In the genomic region with DNA sequence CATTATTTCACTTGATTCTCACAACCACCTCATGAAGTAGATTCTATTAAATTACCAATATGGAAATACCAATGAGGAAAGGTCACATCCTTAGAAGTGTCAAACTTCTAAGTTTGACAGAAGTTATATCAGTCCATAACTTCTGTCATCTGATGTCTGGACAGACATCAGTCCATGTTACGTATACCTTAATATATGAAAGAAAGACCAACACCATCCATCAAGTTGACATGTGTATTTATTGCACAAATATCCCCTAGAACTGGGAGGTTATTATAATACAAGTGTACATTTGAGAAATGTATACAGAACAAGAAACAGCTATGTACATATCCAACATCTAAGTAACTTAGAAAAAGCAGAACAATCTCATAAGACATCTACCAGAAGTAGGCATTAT, we compare ENCODE assay signal across 14 cellular contexts. TPM values are rescaled to one million over a fixed set of nuclear protein-coding genes. Genes with fewer than 3 reads are reported as not detected.
DNase-seq lines count a peak whose midpoint lies in the region; ATAC-seq, FAIRE-seq and TF ChIP-seq lines count a peak whose summit lies in the region.
"Had no signal": no experiment of that assay in that cellular context is flagged by ENCODE, and none has a peak within 500 bp of the region (broad histone marks: within the 10 kb centered on the region; RNA-seq: fewer than 3 reads in every experiment).

No MANE protein-coding gene starts in this region.

- no peak overlapping the region for H3K27ac ChIP-seq in CD4-positive, alpha-beta T cell (ENCODE audit: low read depth, low read length)
- H3K27ac ChIP-seq: C4-2B had no signal

- intact Hi-C loops in activated naive CD4-positive, alpha-beta T cell treated with anti-CD3 and anti-CD28 coated beads for 36 hours (cut with micrococcal nuclease), result no loop called here
- intact Hi-C loops in CD4-positive, alpha-beta T cell (cut with DNase I, micrococcal nuclease), result no loop called here

- no peaks in the 10 kb centered on the region for H3K9me3 ChIP-seq in CD4-positive, alpha-beta T cell (ENCODE audit: control insufficient read depth, low read length)
- H3K9me3 ChIP-seq: BE2C, Caco-2 had no signal

- peak overlapping the region; percentile 94 for H3K27ac Mint-ChIP-seq in activated naive CD4-positive, alpha-beta T cell treated with anti-CD3 and anti-CD28 coated beads for 36 hours
- H3K27ac Mint-ChIP-seq in CD4-positive, alpha-beta T cell, result peak overlapping the region; percentile 93
- H3K27ac Mint-ChIP-seq in naive thymus-derived CD8-positive, alpha-beta T cell, result peak overlapping the region in 7 of 10 donors; percentile 31 to 97 (median 92)

- peaks cover 5% of the 10 kb centered on the region for H3K36me3 Mint-ChIP-seq in activated naive CD4-positive, alpha-beta T cell treated with anti-CD3 and anti-CD28 coated beads for 36 hours (ENCODE audit: low read depth)
- peaks cover 29% of the 10 kb centered on the region for H3K36me3 Mint-ChIP-seq in CD4-positive, alpha-beta T cell (ENCODE audit: low read depth)
- peaks cover 0 to 19% (median 18%) of the 10 kb centered on the region in 3 donors for H3K36me3 Mint-ChIP-seq in naive thymus-derived CD8-positive, alpha-beta T cell

- ATAC-seq in CD4-positive, alpha-beta T cell (ENCODE audit: poor library complexity), result no peak
- ATAC-seq in naive thymus-derived CD8-positive, alpha-beta T cell, result no peak
- ATAC-seq in HG03175 (IDR thresholded peaks at IDR 0.05; ENCODE audit: unreplicated experiment) (no peak), GM21390 (IDR thresholded peaks at IDR 0.05; ENCODE audit: unreplicated experiment) (no peak)

- POLR2A ChIA-PET in CD4-positive, alpha-beta T cell (lab: Charles Lee), result interaction anchor here (1.3 kb wide), 1 partner anchor 10 kb away, joined by 3 read pairs; no protein-coding TSS in a partner anchor
- POLR2A ChIA-PET in naive thymus-derived CD8-positive, alpha-beta T cell (lab: Charles Lee), result interaction anchor here (0.7 kb wide), 1 partner anchor 360 kb away, joined by 3 read pairs; no protein-coding TSS in a partner anchor

- no peak overlapping the region for H3K4me3 Mint-ChIP-seq in activated naive CD4-positive, alpha-beta T cell treated with anti-CD3 and anti-CD28 coated beads for 36 hours
- H3K4me3 Mint-ChIP-seq in CD4-positive, alpha-beta T cell, result no peak overlapping the region
- no peak overlapping the region for H3K4me3 Mint-ChIP-seq in naive thymus-derived CD8-positive, alpha-beta T cell
- H3K4me3 Mint-ChIP-seq: CD8-positive, alpha-beta memory T cell had no signal

- no peaks in the 10 kb centered on the region for H3K27me3 ChIP-seq in CD4-positive, alpha-beta T cell (ENCODE audit: control insufficient read depth, insufficient read depth, low read length)
- H3K27me3 ChIP-seq: BE2C had no signal

- no peak for TF ChIP-seq CTCF in CD4-positive, alpha-beta T cell (IDR thresholded peaks at IDR 0.05)

- no peaks in the 10 kb centered on the region for H3K9me3 Mint-ChIP-seq in activated naive CD4-positive, alpha-beta T cell treated with anti-CD3 and anti-CD28 coated beads for 36 hours
- H3K9me3 Mint-ChIP-seq in CD4-positive, alpha-beta T cell, result no peaks in the 10 kb centered on the region
- no peaks in the 10 kb centered on the region for H3K9me3 Mint-ChIP-seq in naive thymus-derived CD8-positive, alpha-beta T cell
- H3K9me3 Mint-ChIP-seq: CD8-positive, alpha-beta memory T cell had no signal

- no peaks in the 10 kb centered on the region for H3K27me3 Mint-ChIP-seq in activated naive CD4-positive, alpha-beta T cell treated with anti-CD3 and anti-CD28 coated beads for 36 hours (ENCODE audit: low read depth)
- H3K27me3 Mint-ChIP-seq in CD4-positive, alpha-beta T cell, result no peaks in the 10 kb centered on the region
- H3K27me3 Mint-ChIP-seq in naive thymus-derived CD8-positive, alpha-beta T cell, result no peaks in the 10 kb centered on the region
- H3K27me3 Mint-ChIP-seq: CD8-positive, alpha-beta memory T cell had no signal

- peak; percentile 43 for FAIRE-seq in H54 (lab: Jason Lieb, UNC)
- FAIRE-seq: HTR-8/SVneo had no signal

- H3K4me1 Mint-ChIP-seq in activated naive CD4-positive, alpha-beta T cell treated with anti-CD3 and anti-CD28 coated beads for 36 hours (ENCODE audit: low read depth), result peaks cover 25% of the 10 kb centered on the region
- H3K4me1 Mint-ChIP-seq in CD4-positive, alpha-beta T cell (ENCODE audit: low read depth), result peaks cover 42% of the 10 kb centered on the region
- peaks cover 13 to 42% (median 24%) of the 10 kb centered on the region in 4 donors for H3K4me1 Mint-ChIP-seq in naive thymus-derived CD8-positive, alpha-beta T cell

- no peak for TF ChIP-seq POLR2A in H54 (IDR thresholded peaks at IDR 0.05; ENCODE audit: low read depth, low read length)

- CTCF ChIA-PET in activated naive CD4-positive, alpha-beta T cell treated with anti-CD3 and anti-CD28 coated beads for 36 hours (lab: Charles Lee), result interaction anchor here (0.7 to 1.8 kb wide), 4 partner anchors 15 to 528 kb away, joined by 3 to 5 read pairs (median 3); no protein-coding TSS in a partner anchor
- CTCF ChIA-PET in CD4-positive, alpha-beta T cell (lab: Charles Lee), result interaction anchor here (0.9 kb wide), 1 partner anchor 16 kb away, joined by 3 read pairs; no protein-coding TSS in a partner anchor

- DNase-seq in activated naive CD4-positive, alpha-beta T cell treated with anti-CD3 and anti-CD28 coated beads for 36 hours, result no peak
- no peak for DNase-seq in activated naive CD4-positive, alpha-beta T cell treated with Interleukin-2 at 50 U/mL for 16 hours
- DNase-seq in CD4-positive, alpha-beta T cell, result no peak
- no peak for DNase-seq in H54 (ENCODE audit: insufficient read length, low spot score)
- no peak for DNase-seq in naive thymus-derived CD8-positive, alpha-beta T cell
- DNase-seq: BE2C; Caco-2; CD8-positive, alpha-beta memory T cell; DND-41; GF-D8 had no signal

RNA-seq across cellular contexts. Expression of gene RAPGEF6, which starts 6.5 kb away (rescaled TPM):
- total RNA-seq in activated naive CD4-positive, alpha-beta T cell treated with anti-CD3 and anti-CD28 coated beads for 36 hours, result 10 to 100 TPM; 34.5 to 37.3 TPM
- total RNA-seq in CD4-positive, alpha-beta T cell, result 10 to 100 TPM; 83.3 to 91.4 TPM
- total RNA-seq in naive thymus-derived CD8-positive, alpha-beta T cell, result 100 to 1,000 TPM; 121 to 131 TPM
- polyA plus RNA-seq in naive thymus-derived CD8-positive, alpha-beta T cell, result 10 to 100 TPM; 30.7 to 39.9 (median 34.8) TPM
